In the genomic region with DNA sequence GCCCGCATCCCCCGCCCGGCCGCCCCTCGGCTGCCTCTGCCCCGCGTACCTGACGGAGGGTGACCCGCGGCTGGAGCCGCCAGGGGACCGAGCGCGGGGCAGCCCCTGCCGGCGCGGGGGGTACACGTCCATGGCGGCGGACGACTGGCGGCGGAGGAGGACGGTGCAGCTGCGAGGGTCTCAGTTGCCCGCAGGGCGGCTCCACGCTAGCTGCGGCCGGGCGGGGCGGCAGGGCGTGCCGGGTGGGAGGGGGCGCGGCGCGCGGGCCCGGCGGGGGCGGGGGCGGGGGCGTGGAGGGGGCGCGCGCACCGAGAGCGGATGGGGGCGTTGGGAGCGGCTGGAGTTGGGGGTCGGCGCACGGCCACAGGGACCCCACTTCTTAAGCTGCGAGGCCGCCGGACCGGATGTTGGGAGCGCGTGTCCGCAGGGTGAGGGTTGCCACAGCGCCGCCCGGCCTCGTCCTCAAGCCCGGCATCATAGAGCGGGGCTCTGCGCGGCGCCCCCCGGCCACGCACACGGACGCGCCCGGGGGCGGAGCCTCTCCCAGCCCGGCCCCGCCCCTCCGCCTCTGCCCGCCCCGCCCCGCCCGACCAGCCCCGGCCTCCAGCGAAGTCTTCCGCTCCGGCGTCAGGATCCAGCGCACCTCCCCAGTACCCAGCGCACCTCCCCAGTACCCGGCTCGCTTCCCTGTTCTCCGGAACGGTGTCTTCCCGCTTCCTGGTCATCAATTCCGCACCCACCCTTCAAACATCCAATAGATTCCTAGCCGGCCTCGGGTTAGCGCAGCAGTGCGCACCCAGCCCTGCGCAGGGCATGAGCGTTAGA, we compare ENCODE assay signal across 1 cellular context.
TF ChIP-seq lines count a peak whose summit lies in the region.

A gene (minus strand): TSS at position 244 of the 825 bp plus-strand sequence. CDS start 112 bp downstream, at position 132.

TF ChIP-seq in HEK293, 187 proteins besides CTCF, POLR2A, EP300 and RAD21 (continued from another document and continues in another):
- TF ChIP-seq, protein P1, sequence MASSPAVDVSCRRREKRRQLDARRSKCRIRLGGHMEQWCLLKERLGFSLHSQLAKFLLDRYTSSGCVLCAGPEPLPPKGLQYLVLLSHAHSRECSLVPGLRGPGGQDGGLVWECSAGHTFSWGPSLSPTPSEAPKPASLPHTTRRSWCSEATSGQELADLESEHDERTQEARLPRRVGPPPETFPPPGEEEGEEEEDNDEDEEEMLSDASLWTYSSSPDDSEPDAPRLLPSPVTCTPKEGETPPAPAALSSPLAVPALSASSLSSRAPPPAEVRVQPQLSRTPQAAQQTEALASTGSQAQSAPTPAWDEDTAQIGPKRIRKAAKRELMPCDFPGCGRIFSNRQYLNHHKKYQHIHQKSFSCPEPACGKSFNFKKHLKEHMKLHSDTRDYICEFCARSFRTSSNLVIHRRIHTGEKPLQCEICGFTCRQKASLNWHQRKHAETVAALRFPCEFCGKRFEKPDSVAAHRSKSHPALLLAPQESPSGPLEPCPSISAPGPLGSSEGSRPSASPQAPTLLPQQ (tag by site-specific recombination; IDR thresholded peaks at IDR 0.05): 0 out of 2 replicates have a peak, but pooled peaks have one; percentile 7
- TF ChIP-seq ZNF302 (tag by site-specific recombination; IDR thresholded peaks at IDR 0.05; ENCODE audit: low read depth) (no peak), ZNF366 (tag by site-specific recombination; conservative IDR thresholded peaks at IDR 0.05) (no peak), ZNF23 (tag by site-specific recombination; IDR thresholded peaks at IDR 0.05; ENCODE audit: borderline replicate concordance) (no peak), BCL11B (tag by site-specific recombination; IDR thresholded peaks at IDR 0.05; ENCODE audit: low read depth) (no peak), ZNF121 (tag by site-specific recombination; IDR thresholded peaks at IDR 0.05) (no peak), ZNF292 (tag by site-specific recombination; IDR thresholded peaks at IDR 0.05; ENCODE audit: borderline replicate concordance, low read depth) (no peak), ZNF19 (tag by site-specific recombination; IDR thresholded peaks at IDR 0.05; ENCODE audit: low read depth) (no peak), ZFP37 (tag by site-specific recombination; IDR thresholded peaks at IDR 0.05) (no peak), ZIC2 (tag by site-specific recombination; IDR thresholded peaks at IDR 0.05) (no peak), ZNF132 (tag by site-specific recombination; IDR thresholded peaks at IDR 0.05; ENCODE audit: borderline replicate concordance) (no peak), ZFP69B (tag by site-specific recombination; IDR thresholded peaks at IDR 0.05) (no peak), WT1 (tag by site-specific recombination; IDR thresholded peaks at IDR 0.05) (no peak), SCRT2 (tag by site-specific recombination; IDR thresholded peaks at IDR 0.05) (no peak), ZNF239 (tag by site-specific recombination; IDR thresholded peaks at IDR 0.05) (no peak), ZNF571 (tag by site-specific recombination; IDR thresholded peaks at IDR 0.05) (no peak), ZXDB (tag by site-specific recombination; IDR thresholded peaks at IDR 0.05) (no peak), PRDM1 (tag by site-specific recombination; IDR thresholded peaks at IDR 0.05) (no peak), ZNF37A (tag by site-specific recombination; IDR thresholded peaks at IDR 0.05) (no peak), ZNF600 (tag by site-specific recombination; IDR thresholded peaks at IDR 0.05) (peak; percentile 97), ZNF548 (tag by site-specific recombination; IDR thresholded peaks at IDR 0.05) (no peak), ZNF473 (tag by site-specific recombination; IDR thresholded peaks at IDR 0.05) (no peak), ZNF596 (tag by site-specific recombination; IDR thresholded peaks at IDR 0.05) (no peak), ZNF777 (tag by site-specific recombination; IDR thresholded peaks at IDR 0.05; ENCODE audit: borderline replicate concordance) (no peak), ZNF184 (tag by site-specific recombination; IDR thresholded peaks at IDR 0.05) (no peak), ZBTB1 (tag by site-specific recombination; IDR thresholded peaks at IDR 0.05) (no peak), GLIS1 (tag by site-specific recombination; IDR thresholded peaks at IDR 0.05) (peak; percentile 51; the same call in 1 of the 2 replicates), ZNF221 (tag by site-specific recombination; IDR thresholded peaks at IDR 0.05; ENCODE audit: borderline replicate concordance) (no peak), ZNF394 (tag by site-specific recombination; IDR thresholded peaks at IDR 0.05; ENCODE audit: borderline replicate concordance) (no peak), ZFHX2 (tag by site-specific recombination; conservative IDR thresholded peaks at IDR 0.05) (peak; percentile 60), HOXD13 (CRISPR knock-in tag; IDR thresholded peaks at IDR 0.05; ENCODE audit: borderline replicate concordance) (no peak), ZNF211 (tag by site-specific recombination; IDR thresholded peaks at IDR 0.05; ENCODE audit: low read depth) (no peak), ZSCAN30 (tag by site-specific recombination; IDR thresholded peaks at IDR 0.05) (0 out of 2 replicates have a peak, but pooled peaks have one; percentile 34), MZF1 (tag by site-specific recombination; IDR thresholded peaks at IDR 0.05; ENCODE audit: borderline replicate concordance) (no peak), KLF16 (tag by site-specific recombination; IDR thresholded peaks at IDR 0.05) (peak; percentile 87), ZNF660 (tag by site-specific recombination; IDR thresholded peaks at IDR 0.05) (0 out of 2 replicates have a peak, but pooled peaks have one; percentile 47), ZNF324 (tag by site-specific recombination; IDR thresholded peaks at IDR 0.05) (no peak), YY1 (tag by site-specific recombination; IDR thresholded peaks at IDR 0.05) (peak; percentile 7; the same call in 1 of the 2 replicates), ZNF266 (tag by site-specific recombination; IDR thresholded peaks at IDR 0.05; ENCODE audit: low read depth) (no peak), ZNF112 (tag by site-specific recombination; IDR thresholded peaks at IDR 0.05) (no peak), MYNN (tag by site-specific recombination; IDR thresholded peaks at IDR 0.05; ENCODE audit: borderline replicate concordance) (no peak), ZNF2 (tag by site-specific recombination; IDR thresholded peaks at IDR 0.05) (no peak), ZNF544 (tag by site-specific recombination; IDR thresholded peaks at IDR 0.05) (no peak), RBAK (tag by site-specific recombination; IDR thresholded peaks at IDR 0.05) (no peak), ZNF354C (tag by site-specific recombination; IDR thresholded peaks at IDR 0.05; ENCODE audit: borderline replicate concordance, low read depth) (no peak), ZNF335 (tag by site-specific recombination; conservative IDR thresholded peaks at IDR 0.05) (peak; percentile 30; the same call in 1 of the 2 replicates), ZNF510 (tag by site-specific recombination; IDR thresholded peaks at IDR 0.05; ENCODE audit: insufficient replicate concordance) (no peak), ZNF174 (tag by site-specific recombination; IDR thresholded peaks at IDR 0.05) (no peak), KLF10 (tag by site-specific recombination; IDR thresholded peaks at IDR 0.05) (peak; percentile 95), ZNF341 (tag by site-specific recombination; IDR thresholded peaks at IDR 0.05; ENCODE audit: low read depth) (peak; percentile 87), KLF7 (tag by site-specific recombination; IDR thresholded peaks at IDR 0.05; ENCODE audit: borderline replicate concordance) (no peak), ZNF24 (tag by site-specific recombination; IDR thresholded peaks at IDR 0.05) (no peak)
- TF ChIP-seq, protein P2, sequence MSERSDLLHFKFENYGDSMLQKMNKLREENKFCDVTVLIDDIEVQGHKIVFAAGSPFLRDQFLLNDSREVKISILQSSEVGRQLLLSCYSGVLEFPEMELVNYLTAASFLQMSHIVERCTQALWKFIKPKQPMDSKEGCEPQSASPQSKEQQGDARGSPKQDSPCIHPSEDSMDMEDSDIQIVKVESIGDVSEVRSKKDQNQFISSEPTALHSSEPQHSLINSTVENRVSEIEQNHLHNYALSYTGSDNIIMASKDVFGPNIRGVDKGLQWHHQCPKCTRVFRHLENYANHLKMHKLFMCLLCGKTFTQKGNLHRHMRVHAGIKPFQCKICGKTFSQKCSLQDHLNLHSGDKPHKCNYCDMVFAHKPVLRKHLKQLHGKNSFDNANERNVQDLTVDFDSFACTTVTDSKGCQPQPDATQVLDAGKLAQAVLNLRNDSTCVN (tag by site-specific recombination; optimal IDR thresholded peaks at IDR 0.05): peak; percentile 89
- TF ChIP-seq, protein P3, sequence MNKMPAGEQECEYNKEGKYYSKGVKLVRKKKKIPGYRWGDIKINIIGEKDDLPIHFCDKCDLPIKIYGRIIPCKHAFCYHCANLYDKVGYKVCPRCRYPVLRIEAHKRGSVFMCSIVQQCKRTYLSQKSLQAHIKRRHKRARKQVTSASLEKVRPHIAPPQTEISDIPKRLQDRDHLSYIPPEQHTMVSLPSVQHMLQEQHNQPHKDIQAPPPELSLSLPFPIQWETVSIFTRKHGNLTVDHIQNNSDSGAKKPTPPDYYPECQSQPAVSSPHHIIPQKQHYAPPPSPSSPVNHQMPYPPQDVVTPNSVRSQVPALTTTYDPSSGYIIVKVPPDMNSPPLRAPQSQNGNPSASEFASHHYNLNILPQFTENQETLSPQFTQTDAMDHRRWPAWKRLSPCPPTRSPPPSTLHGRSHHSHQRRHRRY (tag by site-specific recombination; IDR thresholded peaks at IDR 0.05): no peak
- TF ChIP-seq, protein P4, sequence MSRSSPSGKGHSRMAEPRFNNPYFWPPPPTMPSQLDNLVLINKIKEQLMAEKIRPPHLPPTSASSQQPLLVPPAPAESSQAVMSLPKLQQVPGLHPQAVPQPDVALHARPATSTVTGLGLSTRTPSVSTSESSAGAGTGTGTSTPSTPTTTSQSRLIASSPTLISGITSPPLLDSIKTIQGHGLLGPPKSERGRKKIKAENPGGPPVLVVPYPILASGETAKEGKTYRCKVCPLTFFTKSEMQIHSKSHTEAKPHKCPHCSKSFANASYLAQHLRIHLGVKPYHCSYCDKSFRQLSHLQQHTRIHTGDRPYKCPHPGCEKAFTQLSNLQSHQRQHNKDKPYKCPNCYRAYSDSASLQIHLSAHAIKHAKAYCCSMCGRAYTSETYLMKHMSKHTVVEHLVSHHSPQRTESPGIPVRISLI (tag by site-specific recombination; IDR thresholded peaks at IDR 0.05): no peak
- TF ChIP-seq, protein P5, sequence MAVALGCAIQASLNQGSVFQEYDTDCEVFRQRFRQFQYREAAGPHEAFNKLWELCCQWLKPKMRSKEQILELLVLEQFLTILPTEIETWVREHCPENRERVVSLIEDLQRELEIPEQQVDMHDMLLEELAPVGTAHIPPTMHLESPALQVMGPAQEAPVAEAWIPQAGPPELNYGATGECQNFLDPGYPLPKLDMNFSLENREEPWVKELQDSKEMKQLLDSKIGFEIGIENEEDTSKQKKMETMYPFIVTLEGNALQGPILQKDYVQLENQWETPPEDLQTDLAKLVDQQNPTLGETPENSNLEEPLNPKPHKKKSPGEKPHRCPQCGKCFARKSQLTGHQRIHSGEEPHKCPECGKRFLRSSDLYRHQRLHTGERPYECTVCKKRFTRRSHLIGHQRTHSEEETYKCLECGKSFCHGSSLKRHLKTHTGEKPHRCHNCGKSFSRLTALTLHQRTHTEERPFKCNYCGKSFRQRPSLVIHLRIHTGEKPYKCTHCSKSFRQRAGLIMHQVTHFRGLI (tag by site-specific recombination; IDR thresholded peaks at IDR 0.05): no peak
- TF ChIP-seq, protein P6, sequence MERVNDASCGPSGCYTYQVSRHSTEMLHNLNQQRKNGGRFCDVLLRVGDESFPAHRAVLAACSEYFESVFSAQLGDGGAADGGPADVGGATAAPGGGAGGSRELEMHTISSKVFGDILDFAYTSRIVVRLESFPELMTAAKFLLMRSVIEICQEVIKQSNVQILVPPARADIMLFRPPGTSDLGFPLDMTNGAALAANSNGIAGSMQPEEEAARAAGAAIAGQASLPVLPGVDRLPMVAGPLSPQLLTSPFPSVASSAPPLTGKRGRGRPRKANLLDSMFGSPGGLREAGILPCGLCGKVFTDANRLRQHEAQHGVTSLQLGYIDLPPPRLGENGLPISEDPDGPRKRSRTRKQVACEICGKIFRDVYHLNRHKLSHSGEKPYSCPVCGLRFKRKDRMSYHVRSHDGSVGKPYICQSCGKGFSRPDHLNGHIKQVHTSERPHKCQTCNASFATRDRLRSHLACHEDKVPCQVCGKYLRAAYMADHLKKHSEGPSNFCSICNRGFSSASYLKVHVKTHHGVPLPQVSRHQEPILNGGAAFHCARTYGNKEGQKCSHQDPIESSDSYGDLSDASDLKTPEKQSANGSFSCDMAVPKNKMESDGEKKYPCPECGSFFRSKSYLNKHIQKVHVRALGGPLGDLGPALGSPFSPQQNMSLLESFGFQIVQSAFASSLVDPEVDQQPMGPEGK (tag by site-specific recombination; IDR thresholded peaks at IDR 0.05): peak; percentile 32; the same call in 1 of the 2 replicates
- TF ChIP-seq, protein P7, sequence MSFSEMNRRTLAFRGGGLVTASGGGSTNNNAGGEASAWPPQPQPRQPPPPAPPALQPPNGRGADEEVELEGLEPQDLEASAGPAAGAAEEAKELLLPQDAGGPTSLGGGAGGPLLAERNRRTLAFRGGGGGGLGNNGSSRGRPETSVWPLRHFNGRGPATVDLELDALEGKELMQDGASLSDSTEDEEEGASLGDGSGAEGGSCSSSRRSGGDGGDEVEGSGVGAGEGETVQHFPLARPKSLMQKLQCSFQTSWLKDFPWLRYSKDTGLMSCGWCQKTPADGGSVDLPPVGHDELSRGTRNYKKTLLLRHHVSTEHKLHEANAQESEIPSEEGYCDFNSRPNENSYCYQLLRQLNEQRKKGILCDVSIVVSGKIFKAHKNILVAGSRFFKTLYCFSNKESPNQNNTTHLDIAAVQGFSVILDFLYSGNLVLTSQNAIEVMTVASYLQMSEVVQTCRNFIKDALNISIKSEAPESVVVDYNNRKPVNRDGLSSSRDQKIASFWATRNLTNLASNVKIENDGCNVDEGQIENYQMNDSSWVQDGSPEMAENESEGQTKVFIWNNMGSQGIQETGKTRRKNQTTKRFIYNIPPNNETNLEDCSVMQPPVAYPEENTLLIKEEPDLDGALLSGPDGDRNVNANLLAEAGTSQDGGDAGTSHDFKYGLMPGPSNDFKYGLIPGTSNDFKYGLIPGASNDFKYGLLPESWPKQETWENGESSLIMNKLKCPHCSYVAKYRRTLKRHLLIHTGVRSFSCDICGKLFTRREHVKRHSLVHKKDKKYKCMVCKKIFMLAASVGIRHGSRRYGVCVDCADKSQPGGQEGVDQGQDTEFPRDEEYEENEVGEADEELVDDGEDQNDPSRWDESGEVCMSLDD (tag by site-specific recombination; IDR thresholded peaks at IDR 0.05): 0 out of 2 replicates have a peak, but pooled peaks have one; percentile 30
- TF ChIP-seq, protein P8, sequence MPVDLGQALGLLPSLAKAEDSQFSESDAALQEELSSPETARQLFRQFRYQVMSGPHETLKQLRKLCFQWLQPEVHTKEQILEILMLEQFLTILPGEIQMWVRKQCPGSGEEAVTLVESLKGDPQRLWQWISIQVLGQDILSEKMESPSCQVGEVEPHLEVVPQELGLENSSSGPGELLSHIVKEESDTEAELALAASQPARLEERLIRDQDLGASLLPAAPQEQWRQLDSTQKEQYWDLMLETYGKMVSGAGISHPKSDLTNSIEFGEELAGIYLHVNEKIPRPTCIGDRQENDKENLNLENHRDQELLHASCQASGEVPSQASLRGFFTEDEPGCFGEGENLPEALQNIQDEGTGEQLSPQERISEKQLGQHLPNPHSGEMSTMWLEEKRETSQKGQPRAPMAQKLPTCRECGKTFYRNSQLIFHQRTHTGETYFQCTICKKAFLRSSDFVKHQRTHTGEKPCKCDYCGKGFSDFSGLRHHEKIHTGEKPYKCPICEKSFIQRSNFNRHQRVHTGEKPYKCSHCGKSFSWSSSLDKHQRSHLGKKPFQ (tag by site-specific recombination; IDR thresholded peaks at IDR 0.05): no peak
